In genomic region chr18:74524097-74524496, GRCh38 we compare ENCODE assay signal across 12 cellular contexts. TPM values are rescaled to one million over a fixed set of nuclear protein-coding genes. Genes with fewer than 3 reads are reported as not detected.
DNase-seq lines count a peak whose midpoint lies in the region; ATAC-seq, FAIRE-seq and TF ChIP-seq lines count a peak whose summit lies in the region.
"Had no signal": no experiment of that assay in that cellular context is flagged by ENCODE, and none has a peak within 500 bp of the region (broad histone marks: within the 10 kb centered on the region; RNA-seq: fewer than 3 reads in every experiment).

No MANE protein-coding gene starts in this region.

- ATAC-seq in pancreas: peak; percentile 44 to 73 (median 50)
- no peak for ATAC-seq in HG03175 (IDR thresholded peaks at IDR 0.05; ENCODE audit: unreplicated experiment)
- ATAC-seq in omental fat pad (ENCODE audit: low FRiP score): no peak
- ATAC-seq: activated T-helper 17 cell treated with anti-CD3 and anti-CD28 coated beads, Interleukin-2, amount 50 U/mL, for 72 hours had no signal

- peaks cover 9% of the 10 kb centered on the region for H3K4me1 ChIP-seq in colonic mucosa
- H3K4me1 ChIP-seq in pancreas: peaks cover 0 to 7% (median 7%) of the 10 kb centered on the region in 3 donors

- no peak for FAIRE-seq in pancreas (lab: Jason Lieb, UNC)

- H3K4me3 ChIP-seq in colonic mucosa: no peak overlapping the region
- no peak overlapping the region for H3K4me3 ChIP-seq in pancreas

- WGBS in pancreas, 2 donors: 56 to 60% methylated on average over 5 of the region's 5 CpGs

- H3K27ac ChIP-seq in colonic mucosa (peak overlapping the region; percentile 66), pancreas (peak overlapping the region in 2 of 4 donors; percentile 45)
- H3K27ac ChIP-seq: VCaP had no signal

- TF ChIP-seq CTCF in colonic mucosa (IDR thresholded peaks at IDR 0.05): no peak
- TF ChIP-seq CTCF in pancreas (IDR thresholded peaks at IDR 0.05): no peak
- TF ChIP-seq CTCF in omental fat pad (IDR thresholded peaks at IDR 0.05): no peak

- no peaks in the 10 kb centered on the region for H3K9me3 ChIP-seq in colonic mucosa
- no peaks in the 10 kb centered on the region for H3K9me3 ChIP-seq in pancreas

- intact Hi-C loops in colonic mucosa (cut with DNase I): no loop called here
- intact Hi-C loops in pancreas (cut with DNase I): no loop called here

- H3K27me3 ChIP-seq in colonic mucosa (no peaks in the 10 kb centered on the region), pancreas (no peaks in the 10 kb centered on the region)

- DNase-seq in H4 (ENCODE audit: low spot score) (peak; percentile 39), NCI-H2107 (lab: John Stamatoyannopoulos, UW) (peak; percentile 79), colonic mucosa (no peak), pancreas (peak in 2 of 6 donors; percentile 36 to 38), cortex of kidney (lab: John Stamatoyannopoulos, UW) (no peak), omental fat pad (ENCODE audit: low spot score) (no peak)
- no peak for DNase-seq in effector CD4-positive, alpha-beta T cell
- DNase-seq: NK-92 treated with Interleukin-12 subunit alpha and Interleukin-12 subunit beta, amount 100 ng/mL, for 24 hours had no signal

- H3K9ac ChIP-seq in colonic mucosa (ENCODE audit: low read depth in 2 of 2, low read length in 2 of 2): no peak overlapping the region

- H3K36me3 ChIP-seq in colonic mucosa (peaks cover 6% of the 10 kb centered on the region), pancreas (peaks cover 0 to 21% (median 11%) of the 10 kb centered on the region in 3 donors)

RNA-seq across cellular contexts. Expression of gene CNDP1, which starts 10.2 kb away (rescaled TPM):
- total RNA-seq in H4 (2014; rRNA removed; shearing (Covaris generic)): not detected in 2 replicates
- total RNA-seq in colonic mucosa: under 1 TPM in 1 of 2 donors, not detected in 1; 0.10 TPM
- total RNA-seq in pancreas: under 1 TPM in 4 of 6 donors, not detected in 2; 0.09 to 0.35 (median 0.20) TPM
- polyA plus RNA-seq in pancreas: under 1 TPM; 0.14 to 0.84 TPM
- total RNA-seq in omental fat pad: not detected
- total RNA-seq: pulmonary artery endothelial cell had no signal

RNA-seq across cellular contexts. Expression of gene CNDP2, which starts 27.9 kb away (rescaled TPM):
- total RNA-seq in H4 (2014; rRNA removed; shearing (Covaris generic)): 42.9 and 57.3 TPM in 2 replicates
- total RNA-seq in colonic mucosa (100 to 1,000 TPM; 206 to 261 TPM), pancreas (100 to 1,000 TPM in 3 of 6 donors, 10 to 100 TPM in 3; 66.4 to 196 (median 101) TPM), omental fat pad (100 to 1,000 TPM in 1 of 4 donors, 10 to 100 TPM in 3; 78.8 to 132 (median 89.3) TPM)
- polyA plus RNA-seq in pancreas: 10 to 100 TPM; 65.7 to 94.6 TPM

Comparison
In these comparisons a context has a peak if more than half of its experiments do, and no peak if none do; other contexts are left out.
1. DNase-seq: peak in H4 (single experiment) and NCI-H2107 (single experiment); none in colonic mucosa (single experiment), effector CD4-positive, alpha-beta T cell (single experiment), cortex of kidney (single experiment) and omental fat pad (single experiment).
2. ATAC-seq: peak in pancreas (4 of 4); none in HG03175 (single experiment) and omental fat pad (single experiment).